In the genomic region with DNA sequence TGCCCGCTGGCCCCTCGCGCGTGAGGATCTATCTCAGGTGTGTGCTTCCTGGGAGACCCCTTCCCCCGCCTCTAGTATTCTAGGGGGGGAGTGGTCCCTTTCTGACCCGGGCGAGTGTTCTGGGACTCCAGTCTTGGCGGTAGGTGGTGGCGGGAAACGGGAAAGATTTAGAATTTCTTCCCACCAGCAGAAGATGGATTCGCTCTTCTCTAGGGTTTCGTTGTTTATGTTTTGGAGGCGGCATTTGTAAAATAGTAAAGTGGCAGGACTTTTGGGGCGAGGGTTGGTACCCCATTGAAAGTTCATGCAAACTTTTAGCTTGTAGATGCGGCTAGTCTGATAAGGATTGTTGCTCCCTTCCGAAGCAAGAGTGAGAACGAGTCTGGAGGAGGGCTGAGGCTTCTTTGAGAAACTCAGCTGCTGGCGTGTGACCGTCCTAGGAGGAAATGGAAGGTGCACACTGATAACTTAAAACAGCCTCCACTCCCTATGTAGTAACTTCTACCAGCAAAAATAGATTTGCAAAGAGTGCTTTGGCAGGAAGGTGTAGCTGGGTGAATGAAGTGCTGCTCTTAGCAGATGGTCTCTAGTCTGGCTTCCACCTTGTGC, we compare ENCODE assay signal across 8 cellular contexts. TPM values are rescaled to one million over a fixed set of nuclear protein-coding genes. Genes with fewer than 3 reads are reported as not detected.
DNase-seq lines count a peak whose midpoint lies in the region; ATAC-seq, FAIRE-seq and TF ChIP-seq lines count a peak whose summit lies in the region.

No MANE protein-coding gene starts in this region.

- ATAC-seq in GM18520 (IDR thresholded peaks at IDR 0.05; ENCODE audit: unreplicated experiment) = peak; percentile 32
- peak; percentile 38 for ATAC-seq in HG02981 (IDR thresholded peaks at IDR 0.05; ENCODE audit: unreplicated experiment)
- ATAC-seq in PC-3 = peak; percentile 12
- ATAC-seq in K562 = peak; percentile 73

- H3K9me3 ChIP-seq in PC-3 (ENCODE audit: low read length) (no peaks in the 10 kb centered on the region), K562 (replicated peaks; ENCODE audit: control insufficient read depth, insufficient read depth, low read depth, low read length) (no peaks in the 10 kb centered on the region)

- no peaks in the 10 kb centered on the region for H4K20me1 ChIP-seq in PC-3 (ENCODE audit: low read length)
- no peaks in the 10 kb centered on the region for H4K20me1 ChIP-seq in K562 (replicated peaks; ENCODE audit: control insufficient read depth, insufficient read depth, low read length)

- in situ Hi-C loops in ACHN (cut with HindIII; ENCODE audit: low pct_ligation_motif_present, low pct_unique_long_range_greater_than_20kb, low sequenced_read_pairs) = no loop called here
- in situ Hi-C loops in K562 (cut with MboI) = no loop called here

- intact Hi-C loops in PC-3 (cut with micrococcal nuclease) = loop anchor here (1.0 to 10.0 kb wide), 7 partner anchors 18 to 722 kb away; no protein-coding TSS in a partner anchor
- intact Hi-C loops in K562 (cut with micrococcal nuclease) = loop anchor here (1.0 to 10.0 kb wide), 3 partner anchors 36 to 148 kb away; no protein-coding TSS in a partner anchor

- peaks cover 52% of the 10 kb centered on the region for H3K79me2 ChIP-seq in PC-3 (ENCODE audit: low read length)
- H3K79me2 ChIP-seq in K562 (ENCODE audit: control insufficient read depth, insufficient read depth, low read length) = peaks cover 36% of the 10 kb centered on the region

- CTCF ChIA-PET in PC-3 (lab: Charles Lee) = no interaction called here
- CTCF ChIA-PET in K562 (lab: Yijun Ruan, JAX; ENCODE audit: low intra/inter-chr PET ratio) = no interaction called here

- H3K4me1 ChIP-seq in PC-3 (ENCODE audit: insufficient read depth, low read length) (peaks cover 42% of the 10 kb centered on the region), K562 (replicated peaks in 1 of 2; ENCODE audit: control insufficient read depth in 2 of 2, insufficient read depth in 2 of 2, low read length in 2 of 2) (peaks cover 1 to 12% of the 10 kb centered on the region in 2 experiments)

- H3K4me2 ChIP-seq in PC-3 (ENCODE audit: low read length) (peak overlapping the region; percentile 87), K562 (ENCODE audit: insufficient read depth, low read length) (peak overlapping the region; percentile 85)

- H3F3A ChIP-seq in PC-3 (ENCODE audit: low read length, unreplicated experiment) = no peaks in the 10 kb centered on the region

- no peak; the same call in none of the 2 replicates for TF ChIP-seq POLR2A in K562 (conservative IDR thresholded peaks at IDR 0.05)

- WGBS in K562 (ENCODE audit: insufficient coverage, low coverage, missing lambda C conversion rate) = 18% methylated on average over 19 of the region's 19 CpGs

- H3K36me3 ChIP-seq in PC-3 (ENCODE audit: low read depth, low read length) (no peaks in the 10 kb centered on the region), K562 (ENCODE audit: control insufficient read depth, insufficient read depth, low read length) (no peaks in the 10 kb centered on the region)

- H3K4me3 ChIP-seq in PC-3 (ENCODE audit: low read length) (peak overlapping the region; percentile 74), K562 (peak overlapping the region; percentile 49)

- FAIRE-seq in K562 (lab: Jason Lieb, UNC) = peak; percentile 58

- no peak for TF ChIP-seq RAD21 in K562 (CRISPR knock-in tag; conservative IDR thresholded peaks at IDR 0.05 in 1 of 2, IDR thresholded peaks at IDR 0.05 in 1 of 2)

- DNase-seq in ACHN (peak; percentile 24), PC-3 (peak; percentile 20), K562 (ENCODE audit: extremely low read depth in 1 of 4, low spot score in 3 of 4) (peak in 2 of 4 experiments; percentile 41 to 63), iris pigment epithelial cell (ENCODE audit: low read depth) (peak; percentile 34), NCI-H1048 (lab: John Stamatoyannopoulos, UW) (no peak)
- DNase-seq in stimulated activated CD8-positive, alpha-beta memory T cell treated with anti-CD3 and anti-CD28 coated beads, Interleukin-12 subunit alpha, Interleukin-12 subunit beta, amount 100 ng/mL, for 1 hour (ENCODE audit: low read depth) = peak; percentile 8

- no peaks in the 10 kb centered on the region for H3K9me1 ChIP-seq in K562 (ENCODE audit: control insufficient read depth, insufficient read depth, low read length)

- TF ChIP-seq CTCF in PC-3 (conservative IDR thresholded peaks at IDR 0.05; ENCODE audit: low read depth, low read length) = no peak
- TF ChIP-seq CTCF in K562 (IDR thresholded peaks at IDR 0.05 in 2 of 3, conservative IDR thresholded peaks at IDR 0.05 in 1 of 3; ENCODE audit: insufficient read depth in 2 of 3, low read depth in 1 of 3, low read length in 3 of 3) = no peak

- POLR2A ChIA-PET in PC-3 (lab: Charles Lee; ENCODE audit: unreplicated experiment) (interaction anchor here (0.6 to 1.0 kb wide), 2 partner anchors 45 to 94 kb away, joined by 3 to 6 read pairs; no protein-coding TSS in a partner anchor), K562 (lab: Yijun Ruan, JAX) (interaction anchor here (0.8 to 1.2 kb wide), 4 partner anchors 31 to 845 kb away, joined by 3 to 4 read pairs (median 4); no protein-coding TSS in a partner anchor)

- H2AFZ ChIP-seq in PC-3 (ENCODE audit: low read length) = peak overlapping the region; percentile 66
- H2AFZ ChIP-seq in K562 (ENCODE audit: low read depth, low read length) = peak overlapping the region; percentile 85

- BruUV-seq in PC-3 (replicated peaks; lab: Mats Ljungman, UMichigan) = TSS peak; percentile 75
- BruUV-seq in K562 (replicated peaks; lab: Mats Ljungman, UMichigan) = TSS peak; percentile 71

- no peaks in the 10 kb centered on the region for H3K9me2 ChIP-seq in PC-3 (replicated peaks; ENCODE audit: low read length)

- H3K9ac ChIP-seq in PC-3 (ENCODE audit: low read length) (peak overlapping the region; percentile 93), K562 (ENCODE audit: insufficient read depth in 1 of 2, low read depth in 2 of 2, low read length in 2 of 2) (peak overlapping the region; percentile 53 to 91)

- no peak for TF ChIP-seq EP300 in K562 (IDR thresholded peaks at IDR 0.05; ENCODE audit: low read length)

- H3K27me3 ChIP-seq in PC-3 (ENCODE audit: low read length) = no peaks in the 10 kb centered on the region
- no peaks in the 10 kb centered on the region for H3K27me3 ChIP-seq in K562 (ENCODE audit: control insufficient read depth in 2 of 2, insufficient read depth in 2 of 2, low read length in 2 of 2)

- H3K27ac ChIP-seq in PC-3 (ENCODE audit: low read length) (peak overlapping the region; percentile 91), K562 (ENCODE audit: extremely low read depth, low read depth, low read length) (peak overlapping the region; percentile 41)

TF ChIP-seq in K562, 482 proteins besides CTCF, POLR2A, EP300 and RAD21 (continues in another document):
- TF ChIP-seq LCOR (CRISPR knock-in tag; IDR thresholded peaks at IDR 0.05) (peak; percentile 13; the same call in 1 of the 2 replicates), GABPA (tag; conservative IDR thresholded peaks at IDR 0.05; ENCODE audit: low read depth) (peak; percentile 48; the same call in 1 of the 2 replicates), SAP30 (IDR thresholded peaks at IDR 0.05; ENCODE audit: borderline replicate concordance, insufficient read depth, low read depth, low read length, poor library complexity, severe bottlenecking) (peak; percentile 19), TAF1 (IDR thresholded peaks at IDR 0.05; ENCODE audit: control insufficient read depth, extremely low read depth, insufficient read depth, low read length, severe bottlenecking) (peak; percentile 34), POLR2H (tag; IDR thresholded peaks at IDR 0.05; ENCODE audit: low read depth) (peak; percentile 70; the same call in 1 of the 2 replicates), ZSCAN32 (CRISPR knock-in tag; IDR thresholded peaks at IDR 0.05) (no peak), HDAC1 (IDR thresholded peaks at IDR 0.05) (peak in 1 of 2 experiments; percentile 19; a peak in 1 of 4 replicates), KDM5B (IDR thresholded peaks at IDR 0.05; ENCODE audit: insufficient replicate concordance, low read depth, low read length) (peak; percentile 72), TEAD1 (CRISPR knock-in tag; IDR thresholded peaks at IDR 0.05) (0 out of 4 replicates have a peak, but pooled peaks of 1 of the 2 experiments have one; percentile 6), STAT5B (CRISPR knock-in tag; IDR thresholded peaks at IDR 0.05) (no peak)
- TF ChIP-seq, protein P1, sequence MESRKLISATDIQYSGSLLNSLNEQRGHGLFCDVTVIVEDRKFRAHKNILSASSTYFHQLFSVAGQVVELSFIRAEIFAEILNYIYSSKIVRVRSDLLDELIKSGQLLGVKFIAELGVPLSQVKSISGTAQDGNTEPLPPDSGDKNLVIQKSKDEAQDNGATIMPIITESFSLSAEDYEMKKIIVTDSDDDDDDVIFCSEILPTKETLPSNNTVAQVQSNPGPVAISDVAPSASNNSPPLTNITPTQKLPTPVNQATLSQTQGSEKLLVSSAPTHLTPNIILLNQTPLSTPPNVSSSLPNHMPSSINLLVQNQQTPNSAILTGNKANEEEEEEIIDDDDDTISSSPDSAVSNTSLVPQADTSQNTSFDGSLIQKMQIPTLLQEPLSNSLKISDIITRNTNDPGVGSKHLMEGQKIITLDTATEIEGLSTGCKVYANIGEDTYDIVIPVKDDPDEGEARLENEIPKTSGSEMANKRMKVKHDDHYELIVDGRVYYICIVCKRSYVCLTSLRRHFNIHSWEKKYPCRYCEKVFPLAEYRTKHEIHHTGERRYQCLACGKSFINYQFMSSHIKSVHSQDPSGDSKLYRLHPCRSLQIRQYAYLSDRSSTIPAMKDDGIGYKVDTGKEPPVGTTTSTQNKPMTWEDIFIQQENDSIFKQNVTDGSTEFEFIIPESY (CRISPR knock-in tag; IDR thresholded peaks at IDR 0.05) = no peak

RNA-seq across cellular contexts. Expression of a gene that starts 0.4 kb away (rescaled TPM):
- 91.3 and 107 TPM in 2 replicates for total RNA-seq in PC-3 (2014; rRNA removed)
- total RNA-seq in K562 (2011; cell fraction: chromatin; rRNA removed; ENCODE audit: low replicate concordance) = 14.2 and 23.6 TPM in 2 replicates
- total RNA-seq in K562 (2011; cell fraction: nucleolus; rRNA removed) = 4.8 and 8.7 TPM in 2 replicates
- total RNA-seq in K562 (2011; cell fraction: nucleoplasm; rRNA removed) = 10.3 and 12.5 TPM in 2 replicates
- 19.0 and 21.7 TPM in 2 replicates for total RNA-seq in K562 (2014; rRNA removed)
- total RNA-seq in K562 (2014; rRNA removed; fragmentation: Illumina TruSeq; extraction: Trizol) = 28.3 and 30.7 TPM in 2 replicates
- total RNA-seq in K562 (2015; rRNA removed; fragmentation: Illumina TruSeq; extraction: Trizol) = 32.4 and 34.8 TPM in 2 replicates
- total RNA-seq in K562 (2021) = 18.0 and 24.4 TPM in 2 replicates
- polyA plus RNA-seq in K562 (2011; rRNA removed) = 12.9 and 15.1 TPM in 2 replicates
- 5.0 and 9.3 TPM in 2 replicates for polyA plus RNA-seq in K562 (2011; cell fraction: cytosol; rRNA removed)
- polyA plus RNA-seq in K562 (2011; cell fraction: nucleus; rRNA removed) = 9.5 and 11.1 TPM in 2 replicates
- polyA plus RNA-seq in K562 (2012) = 15.4 and 15.6 TPM in 2 replicates
- 24.9 and 39.2 TPM in 2 replicates for polyA plus RNA-seq in K562 (2014; fragmentation: Illumina TruSeq; extraction: Trizol)
- polyA plus RNA-seq in K562 (2014; fragmentation: Nextera tagmentation; extraction: Ambion mirVana) = 1 to 10 TPM; 5.2 to 6.0 TPM
- 13.2 and 13.8 TPM in 2 replicates for polyA plus RNA-seq in K562 (2014; rRNA removed)
- polyA minus RNA-seq in K562 (2011; rRNA and poly(A)+ RNA removed) = 68.5 and 72.9 TPM in 2 replicates
- 28.3 and 29.2 TPM in 2 replicates for polyA minus RNA-seq in K562 (2011; cell fraction: cytosol; rRNA and poly(A)+ RNA removed)
- 11.4 and 22.7 TPM in 2 replicates for polyA minus RNA-seq in K562 (2011; cell fraction: nucleus; rRNA and poly(A)+ RNA removed)

Comparison
In these comparisons a context has a peak if more than half of its experiments do, and no peak if none do; other contexts are left out.
1. ATAC-seq: peak in every context shown above with its lines; median percentile 73 in K562; 38 in HG02981; 32 in GM18520; 12 in PC-3.